14 cellular contexts compared by ENCODE assay signal in genomic region chr2:222652856-222653255, GRCh38. TPM values are rescaled to one million over a fixed set of nuclear protein-coding genes. Genes with fewer than 3 reads are reported as not detected.
A peak's percentile ranks its signal among the peaks of the same experiment; 100 is the strongest.
DNase-seq lines count a peak whose midpoint lies in the region; ATAC-seq and TF ChIP-seq lines count a peak whose summit lies in the region.
"Had no signal": no experiment of that assay in that cellular context is flagged by ENCODE, and none has a peak within 500 bp of the region (broad histone marks: within the 10 kb centered on the region; RNA-seq: fewer than 3 reads in every experiment).

No MANE protein-coding gene starts in this region.

- H3K27ac Mint-ChIP-seq in activated naive CD8-positive, alpha-beta T cell treated with anti-CD3 and anti-CD28 coated beads for 36 hours: peak overlapping the region; percentile 65
- H3K27ac Mint-ChIP-seq in naive thymus-derived CD8-positive, alpha-beta T cell: peak overlapping the region in 6 of 10 donors; percentile 18 to 70 (median 55)

- H3K4me1 Mint-ChIP-seq in activated naive CD8-positive, alpha-beta T cell treated with anti-CD3 and anti-CD28 coated beads for 36 hours: peaks cover 52% of the 10 kb centered on the region
- H3K4me1 Mint-ChIP-seq in naive thymus-derived CD8-positive, alpha-beta T cell: peaks cover 31 to 76% (median 59%) of the 10 kb centered on the region in 4 donors

- DNase-seq in NCI-H2081 (lab: John Stamatoyannopoulos, UW) (peak; percentile 25 to 51), NCI-H2081 treated with DMSO at 0.1 percent for 48 hours (lab: John Stamatoyannopoulos, UW) (no peak), NCI-H69 (lab: John Stamatoyannopoulos, UW) (peak; percentile 72), NCI-H1048 (lab: John Stamatoyannopoulos, UW) (no peak), foreskin fibroblast (no peak)
- DNase-seq in activated naive CD8-positive, alpha-beta T cell treated with anti-CD3 and anti-CD28 coated beads for 36 hours: no peak
- no peak for DNase-seq in naive thymus-derived CD8-positive, alpha-beta T cell
- no peak for DNase-seq in activated effector memory CD4-positive, alpha-beta T cell treated with Interleukin-2 at 50 U/mL for 16 hours
- DNase-seq: dorsolateral prefrontal cortex, Kasumi-1, NCI-H226 had no signal

- no peak for ATAC-seq in naive thymus-derived CD8-positive, alpha-beta T cell

- H3K27me3 Mint-ChIP-seq in activated naive CD8-positive, alpha-beta T cell treated with anti-CD3 and anti-CD28 coated beads for 36 hours: no peaks in the 10 kb centered on the region
- H3K27me3 Mint-ChIP-seq in naive thymus-derived CD8-positive, alpha-beta T cell: no peaks in the 10 kb centered on the region

- no peak overlapping the region for H3K4me3 ChIP-seq in foreskin fibroblast (ENCODE audit: low read depth in 1 of 2, low read length in 2 of 2)
- H3K4me3 ChIP-seq: dorsolateral prefrontal cortex, HAP-1 had no signal

- peaks cover 32% of the 10 kb centered on the region for H3K36me3 Mint-ChIP-seq in activated naive CD8-positive, alpha-beta T cell treated with anti-CD3 and anti-CD28 coated beads for 36 hours
- H3K36me3 Mint-ChIP-seq in naive thymus-derived CD8-positive, alpha-beta T cell: peaks cover 0 to 23% (median 5%) of the 10 kb centered on the region in 3 donors

- H3K9me3 Mint-ChIP-seq in activated naive CD8-positive, alpha-beta T cell treated with anti-CD3 and anti-CD28 coated beads for 36 hours: no peaks in the 10 kb centered on the region
- H3K9me3 Mint-ChIP-seq in naive thymus-derived CD8-positive, alpha-beta T cell: no peaks in the 10 kb centered on the region

- peak overlapping the region; percentile 95 for H3K4me3 Mint-ChIP-seq in activated naive CD8-positive, alpha-beta T cell treated with anti-CD3 and anti-CD28 coated beads for 36 hours
- peak overlapping the region in 9 of 10 donors; percentile 17 to 70 (median 49) for H3K4me3 Mint-ChIP-seq in naive thymus-derived CD8-positive, alpha-beta T cell

- POLR2A ChIA-PET in naive thymus-derived CD8-positive, alpha-beta T cell (lab: Charles Lee): no interaction called here

- no peak for TF ChIP-seq CTCF in foreskin fibroblast (IDR thresholded peaks at IDR 0.05; ENCODE audit: low read depth, low read length)

RNA-seq across cellular contexts. Expression of gene FARSB, which starts 3.0 kb away (rescaled TPM):
- 10 to 100 TPM; 68.3 to 68.6 TPM for total RNA-seq in activated naive CD8-positive, alpha-beta T cell treated with anti-CD3 and anti-CD28 coated beads for 36 hours
- 10 to 100 TPM; 15.8 to 16.1 TPM for total RNA-seq in naive thymus-derived CD8-positive, alpha-beta T cell
- polyA plus RNA-seq in naive thymus-derived CD8-positive, alpha-beta T cell: 10 to 100 TPM; 28.2 to 34.2 (median 33.8) TPM

RNA-seq across cellular contexts. Expression of gene MOGAT1, which starts 18.6 kb away (rescaled TPM):
- total RNA-seq in activated naive CD8-positive, alpha-beta T cell treated with anti-CD3 and anti-CD28 coated beads for 36 hours: not detected
- not detected for total RNA-seq in naive thymus-derived CD8-positive, alpha-beta T cell
- polyA plus RNA-seq in naive thymus-derived CD8-positive, alpha-beta T cell: not detected
- total RNA-seq: lower leg skin, renal cortical epithelial cell had no signal

Comparison
In these comparisons a context has a peak if more than half of its experiments do, and no peak if none do; other contexts are left out.
1. DNase-seq: peak in NCI-H2081 (2 of 2) and NCI-H69 (single experiment); none in NCI-H2081 treated with DMSO at 0.1 percent for 48 hours (single experiment), activated naive CD8-positive, alpha-beta T cell treated with anti-CD3 and anti-CD28 coated beads for 36 hours (single experiment), naive thymus-derived CD8-positive, alpha-beta T cell (0 of 10), NCI-H1048 (single experiment), activated effector memory CD4-positive, alpha-beta T cell treated with Interleukin-2 at 50 U/mL for 16 hours (single experiment) and foreskin fibroblast (0 of 2).
2. RNA of gene FARSB, which starts 3.0 kb away (total RNA-seq): 68.3 to 68.6 TPM in activated naive CD8-positive, alpha-beta T cell treated with anti-CD3 and anti-CD28 coated beads for 36 hours; 15.8 to 16.1 TPM in naive thymus-derived CD8-positive, alpha-beta T cell; every median in the first group is over 4 times any median in the second.